ENCODE assay signal across 14 cellular contexts in genomic region chr4:110411599-110412011, GRCh38.
A peak's percentile ranks its signal among the peaks of the same experiment; 100 is the strongest.
DNase-seq lines count a peak whose midpoint lies in the region; ATAC-seq and TF ChIP-seq lines count a peak whose summit lies in the region.
"Had no signal": no experiment of that assay in that cellular context is flagged by ENCODE, and none has a peak within 500 bp of the region (broad histone marks: within the 10 kb centered on the region; RNA-seq: fewer than 3 reads in every experiment).

No MANE protein-coding gene starts in this region.

- intact Hi-C loops in activated CD4-positive, alpha-beta T cell treated with anti-CD3 and anti-CD28 coated beads, Interleukin-2, amount 10 ng/mL, durations not matched to agents 24 days and 14 days (cut with micrococcal nuclease) = no loop called here
- intact Hi-C loops in uterus (cut with DNase I; ENCODE audit: low total_unique reads) = no loop called here

- H3K4me3 ChIP-seq in RWPE2 (ENCODE audit: severe bottlenecking) (peak overlapping the region; percentile 22), uterus (no peak overlapping the region)
- H3K4me3 ChIP-seq: thyroid gland had no signal

- H3K4me3 Mint-ChIP-seq in activated CD4-positive, alpha-beta T cell treated with anti-CD3 and anti-CD28 coated beads, Interleukin-2, amount 10 ng/mL, durations not matched to agents 24 days and 14 days = peak overlapping the region; percentile 63
- H3K4me3 Mint-ChIP-seq: activated CD8-positive, alpha-beta T cell treated with anti-CD3 and anti-CD28 coated beads for 36 hours; activated naive CD8-positive, alpha-beta T cell had no signal

- DNase-seq in activated CD4-positive, alpha-beta T cell treated with anti-CD3 and anti-CD28 coated beads, Interleukin-2, amount 10 ng/mL, durations not matched to agents 24 days and 14 days = no peak
- no peak for DNase-seq in activated CD4-positive, alpha-beta T cell treated with anti-CD3 and anti-CD28 coated beads for 4 hours
- DNase-seq in RWPE2 (ENCODE audit: low spot score) (no peak), iPS-NIHi11 (ENCODE audit: low spot score) (peak; percentile 77), uterus (no peak), DMS114 treated with DMSO at 0.1 percent for 48 hours (lab: John Stamatoyannopoulos, UW; ENCODE audit: unreplicated experiment) (no peak)
- DNase-seq: activated CD8-positive, alpha-beta T cell treated with anti-CD3 and anti-CD28 coated beads for 36 hours; mammary epithelial cell; OCI-M1; right lobe of liver; thyroid gland had no signal

- H3K9me3 ChIP-seq in RWPE2 (ENCODE audit: severe bottlenecking) = no peaks in the 10 kb centered on the region
- no peaks in the 10 kb centered on the region for H3K9me3 ChIP-seq in uterus
- H3K9me3 ChIP-seq: right lobe of liver, thyroid gland had no signal

- no peak for TF ChIP-seq POLR2A in uterus (IDR thresholded peaks at IDR 0.05)

- H3K27me3 ChIP-seq in RWPE2 (ENCODE audit: insufficient read depth, poor library complexity, severe bottlenecking) = no peaks in the 10 kb centered on the region
- no peaks in the 10 kb centered on the region for H3K27me3 ChIP-seq in uterus
- H3K27me3 ChIP-seq: right lobe of liver, thyroid gland had no signal

- H3K27ac ChIP-seq in RWPE2 (ENCODE audit: poor library complexity, severe bottlenecking) (no peak overlapping the region), uterus (peak overlapping the region; percentile 77 to 78)
- H3K27ac ChIP-seq: right lobe of liver, thyroid gland had no signal

- TF ChIP-seq CTCF in RWPE2 (IDR thresholded peaks at IDR 0.05; ENCODE audit: poor library complexity, severe bottlenecking) (no peak), uterus (IDR thresholded peaks at IDR 0.05) (no peak)

- no peak overlapping the region for H3K27ac Mint-ChIP-seq in activated CD4-positive, alpha-beta T cell treated with anti-CD3 and anti-CD28 coated beads, Interleukin-2, amount 10 ng/mL, durations not matched to agents 24 days and 14 days
- H3K27ac Mint-ChIP-seq: activated CD8-positive, alpha-beta T cell treated with anti-CD3 and anti-CD28 coated beads for 36 hours; activated naive CD8-positive, alpha-beta T cell had no signal

- no peaks in the 10 kb centered on the region for H3K27me3 Mint-ChIP-seq in activated CD4-positive, alpha-beta T cell treated with anti-CD3 and anti-CD28 coated beads, Interleukin-2, amount 10 ng/mL, durations not matched to agents 24 days and 14 days

- H3K9me3 Mint-ChIP-seq in activated CD4-positive, alpha-beta T cell treated with anti-CD3 and anti-CD28 coated beads, Interleukin-2, amount 10 ng/mL, durations not matched to agents 24 days and 14 days = no peaks in the 10 kb centered on the region
- H3K9me3 Mint-ChIP-seq: activated CD8-positive, alpha-beta T cell treated with anti-CD3 and anti-CD28 coated beads for 36 hours had no signal

- H3K4me1 ChIP-seq in RWPE2 (ENCODE audit: insufficient read depth, poor library complexity, severe bottlenecking) (no peaks in the 10 kb centered on the region), uterus (no peaks in the 10 kb centered on the region)
- H3K4me1 ChIP-seq: thyroid gland had no signal

- H3K36me3 Mint-ChIP-seq in activated CD4-positive, alpha-beta T cell treated with anti-CD3 and anti-CD28 coated beads, Interleukin-2, amount 10 ng/mL, durations not matched to agents 24 days and 14 days (ENCODE audit: low read depth) = no peaks in the 10 kb centered on the region
- H3K36me3 Mint-ChIP-seq: activated naive CD8-positive, alpha-beta T cell had no signal

- H3K36me3 ChIP-seq in RWPE2 (ENCODE audit: low read depth) (no peaks in the 10 kb centered on the region), uterus (no peaks in the 10 kb centered on the region)
- H3K36me3 ChIP-seq: right lobe of liver, thyroid gland had no signal

- H3K4me1 Mint-ChIP-seq in activated CD4-positive, alpha-beta T cell treated with anti-CD3 and anti-CD28 coated beads, Interleukin-2, amount 10 ng/mL, durations not matched to agents 24 days and 14 days = no peaks in the 10 kb centered on the region

- ATAC-seq in RWPE2 (ENCODE audit: low read depth) (no peak), GM21619 (IDR thresholded peaks at IDR 0.05; ENCODE audit: unreplicated experiment) (no peak), HG02759 (IDR thresholded peaks at IDR 0.05; ENCODE audit: unreplicated experiment) (no peak)
- ATAC-seq: activated CD8-positive, alpha-beta T cell treated with anti-CD3 and anti-CD28 coated beads for 36 hours had no signal
